ENCODE assay signal across 1 cellular context in genomic region chr6:170289971-170290305, GRCh38.
TF ChIP-seq lines count a peak whose summit lies in the region.

No MANE protein-coding gene starts in this region.

TF ChIP-seq in GM23338, 12 proteins besides CTCF, POLR2A, EP300 and RAD21 (continued from another document):
- TF ChIP-seq ZNF462 (CRISPR knock-in tag; IDR thresholded peaks at IDR 0.05) (no peak), POLR2AphosphoS5 (IDR thresholded peaks at IDR 0.05; ENCODE audit: low read depth) (no peak), ZNF331 (CRISPR knock-in tag; IDR thresholded peaks at IDR 0.05; ENCODE audit: low read depth) (no peak)
TF ChIP-seq in GM23338: peak in this region for 0.
